ENCODE assay signal across 1 cellular context in the genomic region with DNA sequence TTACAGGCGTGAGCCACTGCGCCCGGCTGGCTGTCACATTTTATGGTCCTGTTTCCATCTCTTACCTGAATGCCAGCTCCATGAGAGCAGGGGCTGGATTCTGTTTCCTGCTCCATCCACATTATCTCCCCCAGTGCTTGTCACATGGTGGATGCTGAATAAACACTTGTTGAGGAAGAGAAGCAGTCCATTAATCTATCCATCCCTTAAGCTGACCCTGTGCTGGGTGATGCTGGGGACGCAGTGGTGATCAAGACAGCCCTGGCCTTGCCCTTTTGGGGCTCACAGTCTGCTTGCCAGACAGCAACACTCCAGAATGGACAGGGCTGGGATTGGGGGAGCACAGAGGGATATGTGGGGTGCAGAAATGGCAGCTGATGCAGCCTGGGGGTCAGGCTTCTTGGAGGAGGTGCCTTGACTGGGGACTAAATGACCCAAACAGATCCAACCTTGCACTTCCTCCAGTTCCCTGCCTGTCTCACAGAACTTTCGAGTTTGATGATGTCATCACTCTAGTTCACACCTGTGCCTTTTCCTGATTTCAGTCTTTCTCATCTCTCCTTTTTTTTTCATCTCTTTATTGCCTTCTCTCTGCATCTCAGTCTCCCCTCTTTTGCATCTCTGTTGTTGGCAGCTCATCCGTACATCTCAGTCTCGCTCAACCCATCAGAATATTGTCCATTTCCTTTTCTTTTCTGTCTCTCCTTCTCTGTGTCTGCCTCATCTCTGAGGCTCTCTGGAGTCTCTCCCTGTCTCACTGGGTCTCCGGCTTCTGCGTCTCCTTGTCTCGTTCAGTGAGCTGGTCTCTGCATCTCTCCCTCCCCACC.
A peak's percentile ranks its signal among the peaks of the same experiment; 100 is the strongest.
TF ChIP-seq lines count a peak whose summit lies in the region.

No MANE protein-coding gene starts in this region.

TF ChIP-seq in GM12878, 131 proteins besides CTCF, POLR2A, EP300 and RAD21 (continued from another document and continues in another):
- TF ChIP-seq, protein P1, sequence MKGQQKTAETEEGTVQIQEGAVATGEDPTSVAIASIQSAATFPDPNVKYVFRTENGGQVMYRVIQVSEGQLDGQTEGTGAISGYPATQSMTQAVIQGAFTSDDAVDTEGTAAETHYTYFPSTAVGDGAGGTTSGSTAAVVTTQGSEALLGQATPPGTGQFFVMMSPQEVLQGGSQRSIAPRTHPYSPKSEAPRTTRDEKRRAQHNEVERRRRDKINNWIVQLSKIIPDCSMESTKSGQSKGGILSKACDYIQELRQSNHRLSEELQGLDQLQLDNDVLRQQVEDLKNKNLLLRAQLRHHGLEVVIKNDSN (IDR thresholded peaks at IDR 0.05; ENCODE audit: borderline replicate concordance, extremely low read length, insufficient read depth, low read depth, low read length) = no peak
- TF ChIP-seq RELA (IDR thresholded peaks at IDR 0.05; ENCODE audit: borderline replicate concordance, partially characterized antibody) = no peak
- TF ChIP-seq, protein P2, sequence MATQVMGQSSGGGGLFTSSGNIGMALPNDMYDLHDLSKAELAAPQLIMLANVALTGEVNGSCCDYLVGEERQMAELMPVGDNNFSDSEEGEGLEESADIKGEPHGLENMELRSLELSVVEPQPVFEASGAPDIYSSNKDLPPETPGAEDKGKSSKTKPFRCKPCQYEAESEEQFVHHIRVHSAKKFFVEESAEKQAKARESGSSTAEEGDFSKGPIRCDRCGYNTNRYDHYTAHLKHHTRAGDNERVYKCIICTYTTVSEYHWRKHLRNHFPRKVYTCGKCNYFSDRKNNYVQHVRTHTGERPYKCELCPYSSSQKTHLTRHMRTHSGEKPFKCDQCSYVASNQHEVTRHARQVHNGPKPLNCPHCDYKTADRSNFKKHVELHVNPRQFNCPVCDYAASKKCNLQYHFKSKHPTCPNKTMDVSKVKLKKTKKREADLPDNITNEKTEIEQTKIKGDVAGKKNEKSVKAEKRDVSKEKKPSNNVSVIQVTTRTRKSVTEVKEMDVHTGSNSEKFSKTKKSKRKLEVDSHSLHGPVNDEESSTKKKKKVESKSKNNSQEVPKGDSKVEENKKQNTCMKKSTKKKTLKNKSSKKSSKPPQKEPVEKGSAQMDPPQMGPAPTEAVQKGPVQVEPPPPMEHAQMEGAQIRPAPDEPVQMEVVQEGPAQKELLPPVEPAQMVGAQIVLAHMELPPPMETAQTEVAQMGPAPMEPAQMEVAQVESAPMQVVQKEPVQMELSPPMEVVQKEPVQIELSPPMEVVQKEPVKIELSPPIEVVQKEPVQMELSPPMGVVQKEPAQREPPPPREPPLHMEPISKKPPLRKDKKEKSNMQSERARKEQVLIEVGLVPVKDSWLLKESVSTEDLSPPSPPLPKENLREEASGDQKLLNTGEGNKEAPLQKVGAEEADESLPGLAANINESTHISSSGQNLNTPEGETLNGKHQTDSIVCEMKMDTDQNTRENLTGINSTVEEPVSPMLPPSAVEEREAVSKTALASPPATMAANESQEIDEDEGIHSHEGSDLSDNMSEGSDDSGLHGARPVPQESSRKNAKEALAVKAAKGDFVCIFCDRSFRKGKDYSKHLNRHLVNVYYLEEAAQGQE (IDR thresholded peaks at IDR 0.05; ENCODE audit: low read depth, low read length) = no peak
- no peak for TF ChIP-seq RFX5 (IDR thresholded peaks at IDR 0.05; ENCODE audit: low read depth, low read length)
- no peak for TF ChIP-seq ZZZ3 (IDR thresholded peaks at IDR 0.05; ENCODE audit: control insufficient read depth, insufficient read length, low read depth)
- TF ChIP-seq, protein P3, sequence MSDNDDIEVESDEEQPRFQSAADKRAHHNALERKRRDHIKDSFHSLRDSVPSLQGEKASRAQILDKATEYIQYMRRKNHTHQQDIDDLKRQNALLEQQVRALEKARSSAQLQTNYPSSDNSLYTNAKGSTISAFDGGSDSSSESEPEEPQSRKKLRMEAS (IDR thresholded peaks at IDR 0.05; ENCODE audit: low read depth, low read length) = no peak
- TF ChIP-seq, protein P4, sequence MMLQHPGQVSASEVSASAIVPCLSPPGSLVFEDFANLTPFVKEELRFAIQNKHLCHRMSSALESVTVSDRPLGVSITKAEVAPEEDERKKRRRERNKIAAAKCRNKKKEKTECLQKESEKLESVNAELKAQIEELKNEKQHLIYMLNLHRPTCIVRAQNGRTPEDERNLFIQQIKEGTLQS (IDR thresholded peaks at IDR 0.05; ENCODE audit: borderline replicate concordance, extremely low read depth, low read depth, low read length) = no peak
- no peak for TF ChIP-seq GABPA (IDR thresholded peaks at IDR 0.05; ENCODE audit: low read depth)
- TF ChIP-seq, protein P5, sequence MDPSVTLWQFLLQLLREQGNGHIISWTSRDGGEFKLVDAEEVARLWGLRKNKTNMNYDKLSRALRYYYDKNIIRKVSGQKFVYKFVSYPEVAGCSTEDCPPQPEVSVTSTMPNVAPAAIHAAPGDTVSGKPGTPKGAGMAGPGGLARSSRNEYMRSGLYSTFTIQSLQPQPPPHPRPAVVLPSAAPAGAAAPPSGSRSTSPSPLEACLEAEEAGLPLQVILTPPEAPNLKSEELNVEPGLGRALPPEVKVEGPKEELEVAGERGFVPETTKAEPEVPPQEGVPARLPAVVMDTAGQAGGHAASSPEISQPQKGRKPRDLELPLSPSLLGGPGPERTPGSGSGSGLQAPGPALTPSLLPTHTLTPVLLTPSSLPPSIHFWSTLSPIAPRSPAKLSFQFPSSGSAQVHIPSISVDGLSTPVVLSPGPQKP (IDR thresholded peaks at IDR 0.05; ENCODE audit: low read depth, low read length) = no peak
- TF ChIP-seq NR2C2 (IDR thresholded peaks at IDR 0.05; ENCODE audit: borderline replicate concordance, control insufficient read depth, insufficient read length, low read depth) = no peak
- 0 out of 2 replicates have a peak, but pooled peaks have one; percentile 9 for TF ChIP-seq JUND (IDR thresholded peaks at IDR 0.05; ENCODE audit: low read depth, low read length)
- 0 out of 2 replicates have a peak, but pooled peaks have one; percentile 55 for TF ChIP-seq YBX1 (IDR thresholded peaks at IDR 0.05)
- TF ChIP-seq, protein P6, sequence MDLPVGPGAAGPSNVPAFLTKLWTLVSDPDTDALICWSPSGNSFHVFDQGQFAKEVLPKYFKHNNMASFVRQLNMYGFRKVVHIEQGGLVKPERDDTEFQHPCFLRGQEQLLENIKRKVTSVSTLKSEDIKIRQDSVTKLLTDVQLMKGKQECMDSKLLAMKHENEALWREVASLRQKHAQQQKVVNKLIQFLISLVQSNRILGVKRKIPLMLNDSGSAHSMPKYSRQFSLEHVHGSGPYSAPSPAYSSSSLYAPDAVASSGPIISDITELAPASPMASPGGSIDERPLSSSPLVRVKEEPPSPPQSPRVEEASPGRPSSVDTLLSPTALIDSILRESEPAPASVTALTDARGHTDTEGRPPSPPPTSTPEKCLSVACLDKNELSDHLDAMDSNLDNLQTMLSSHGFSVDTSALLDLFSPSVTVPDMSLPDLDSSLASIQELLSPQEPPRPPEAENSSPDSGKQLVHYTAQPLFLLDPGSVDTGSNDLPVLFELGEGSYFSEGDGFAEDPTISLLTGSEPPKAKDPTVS (IDR thresholded peaks at IDR 0.05; ENCODE audit: low read depth, low read length) = no peak
- TF ChIP-seq SRF (IDR thresholded peaks at IDR 0.05; ENCODE audit: low read depth in 2 of 2, low read length in 2 of 2) = no peak
- no peak for TF ChIP-seq TCF12 (IDR thresholded peaks at IDR 0.05; ENCODE audit: low read depth, low read length)
- TF ChIP-seq, protein P7, sequence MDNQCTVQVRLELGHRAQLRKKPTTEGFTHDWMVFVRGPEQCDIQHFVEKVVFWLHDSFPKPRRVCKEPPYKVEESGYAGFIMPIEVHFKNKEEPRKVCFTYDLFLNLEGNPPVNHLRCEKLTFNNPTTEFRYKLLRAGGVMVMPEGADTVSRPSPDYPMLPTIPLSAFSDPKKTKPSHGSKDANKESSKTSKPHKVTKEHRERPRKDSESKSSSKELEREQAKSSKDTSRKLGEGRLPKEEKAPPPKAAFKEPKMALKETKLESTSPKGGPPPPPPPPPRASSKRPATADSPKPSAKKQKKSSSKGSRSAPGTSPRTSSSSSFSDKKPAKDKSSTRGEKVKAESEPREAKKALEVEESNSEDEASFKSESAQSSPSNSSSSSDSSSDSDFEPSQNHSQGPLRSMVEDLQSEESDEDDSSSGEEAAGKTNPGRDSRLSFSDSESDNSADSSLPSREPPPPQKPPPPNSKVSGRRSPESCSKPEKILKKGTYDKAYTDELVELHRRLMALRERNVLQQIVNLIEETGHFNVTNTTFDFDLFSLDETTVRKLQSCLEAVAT (IDR thresholded peaks at IDR 0.05) = peak; percentile 44; the same call in 1 of the 2 replicates
- TF ChIP-seq SP1 (IDR thresholded peaks at IDR 0.05; ENCODE audit: low read depth, low read length) = no peak
- no peak for TF ChIP-seq SMC3 (IDR thresholded peaks at IDR 0.05; ENCODE audit: borderline replicate concordance, low read length)
- TF ChIP-seq KAT2A (conservative IDR thresholded peaks at IDR 0.05; ENCODE audit: control insufficient read depth, low read depth, low read length) = no peak
- no peak for TF ChIP-seq LARP7 (IDR thresholded peaks at IDR 0.05)
- TF ChIP-seq PAX8 (IDR thresholded peaks at IDR 0.05) = no peak
- TF ChIP-seq CEBPB (IDR thresholded peaks at IDR 0.05; ENCODE audit: borderline replicate concordance in 1 of 2, low read depth in 2 of 2, low read length in 2 of 2) = no peak
- no peak for TF ChIP-seq TCF3 (IDR thresholded peaks at IDR 0.05; ENCODE audit: borderline replicate concordance, insufficient read depth, low read depth, low read length)
- no peak for TF ChIP-seq WRNIP1 (IDR thresholded peaks at IDR 0.05; ENCODE audit: borderline replicate concordance, low read depth, low read length)
- TF ChIP-seq MEF2A (IDR thresholded peaks at IDR 0.05; ENCODE audit: insufficient read depth, low read depth, low read length) = no peak
- peak; percentile 30; the same call in 1 of the 2 replicates for TF ChIP-seq MTA2 (IDR thresholded peaks at IDR 0.05; ENCODE audit: low read depth)
- TF ChIP-seq HDAC2 (IDR thresholded peaks at IDR 0.05) = no peak
- no peak for TF ChIP-seq RB1 (IDR thresholded peaks at IDR 0.05; ENCODE audit: borderline replicate concordance)
- TF ChIP-seq RAD51 (IDR thresholded peaks at IDR 0.05) = no peak
- TF ChIP-seq DPF2 (IDR thresholded peaks at IDR 0.05) = no peak
- TF ChIP-seq ZNF274 (IDR thresholded peaks at IDR 0.05; ENCODE audit: insufficient read depth, insufficient read length) = no peak
- peak; percentile 99 for TF ChIP-seq ATF7 (IDR thresholded peaks at IDR 0.05; ENCODE audit: low read depth)
- no peak for TF ChIP-seq KLF5 (IDR thresholded peaks at IDR 0.05; ENCODE audit: partially characterized antibody)
- TF ChIP-seq IKZF2 (IDR thresholded peaks at IDR 0.05) = peak in 1 of 2 experiments; percentile 43; a peak in 3 of 4 replicates
- TF ChIP-seq, protein P8, sequence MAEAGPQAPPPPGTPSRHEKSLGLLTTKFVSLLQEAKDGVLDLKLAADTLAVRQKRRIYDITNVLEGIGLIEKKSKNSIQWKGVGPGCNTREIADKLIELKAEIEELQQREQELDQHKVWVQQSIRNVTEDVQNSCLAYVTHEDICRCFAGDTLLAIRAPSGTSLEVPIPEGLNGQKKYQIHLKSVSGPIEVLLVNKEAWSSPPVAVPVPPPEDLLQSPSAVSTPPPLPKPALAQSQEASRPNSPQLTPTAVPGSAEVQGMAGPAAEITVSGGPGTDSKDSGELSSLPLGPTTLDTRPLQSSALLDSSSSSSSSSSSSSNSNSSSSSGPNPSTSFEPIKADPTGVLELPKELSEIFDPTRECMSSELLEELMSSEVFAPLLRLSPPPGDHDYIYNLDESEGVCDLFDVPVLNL (IDR thresholded peaks at IDR 0.05; ENCODE audit: low read depth, low read length) = no peak
- no peak for TF ChIP-seq SMAD5 (IDR thresholded peaks at IDR 0.05; ENCODE audit: low read depth)
- TF ChIP-seq, protein P9, sequence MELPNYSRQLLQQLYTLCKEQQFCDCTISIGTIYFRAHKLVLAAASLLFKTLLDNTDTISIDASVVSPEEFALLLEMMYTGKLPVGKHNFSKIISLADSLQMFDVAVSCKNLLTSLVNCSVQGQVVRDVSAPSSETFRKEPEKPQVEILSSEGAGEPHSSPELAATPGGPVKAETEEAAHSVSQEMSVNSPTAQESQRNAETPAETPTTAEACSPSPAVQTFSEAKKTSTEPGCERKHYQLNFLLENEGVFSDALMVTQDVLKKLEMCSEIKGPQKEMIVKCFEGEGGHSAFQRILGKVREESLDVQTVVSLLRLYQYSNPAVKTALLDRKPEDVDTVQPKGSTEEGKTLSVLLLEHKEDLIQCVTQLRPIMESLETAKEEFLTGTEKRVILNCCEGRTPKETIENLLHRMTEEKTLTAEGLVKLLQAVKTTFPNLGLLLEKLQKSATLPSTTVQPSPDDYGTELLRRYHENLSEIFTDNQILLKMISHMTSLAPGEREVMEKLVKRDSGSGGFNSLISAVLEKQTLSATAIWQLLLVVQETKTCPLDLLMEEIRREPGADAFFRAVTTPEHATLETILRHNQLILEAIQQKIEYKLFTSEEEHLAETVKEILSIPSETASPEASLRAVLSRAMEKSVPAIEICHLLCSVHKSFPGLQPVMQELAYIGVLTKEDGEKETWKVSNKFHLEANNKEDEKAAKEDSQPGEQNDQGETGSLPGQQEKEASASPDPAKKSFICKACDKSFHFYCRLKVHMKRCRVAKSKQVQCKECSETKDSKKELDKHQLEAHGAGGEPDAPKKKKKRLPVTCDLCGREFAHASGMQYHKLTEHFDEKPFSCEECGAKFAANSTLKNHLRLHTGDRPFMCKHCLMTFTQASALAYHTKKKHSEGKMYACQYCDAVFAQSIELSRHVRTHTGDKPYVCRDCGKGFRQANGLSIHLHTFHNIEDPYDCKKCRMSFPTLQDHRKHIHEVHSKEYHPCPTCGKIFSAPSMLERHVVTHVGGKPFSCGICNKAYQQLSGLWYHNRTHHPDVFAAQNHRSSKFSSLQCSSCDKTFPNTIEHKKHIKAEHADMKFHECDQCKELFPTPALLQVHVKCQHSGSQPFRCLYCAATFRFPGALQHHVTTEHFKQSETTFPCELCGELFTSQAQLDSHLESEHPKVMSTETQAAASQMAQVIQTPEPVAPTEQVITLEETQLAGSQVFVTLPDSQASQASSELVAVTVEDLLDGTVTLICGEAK (IDR thresholded peaks at IDR 0.05; ENCODE audit: borderline replicate concordance) = no peak
